25 cellular contexts compared by ENCODE assay signal in the genomic region with DNA sequence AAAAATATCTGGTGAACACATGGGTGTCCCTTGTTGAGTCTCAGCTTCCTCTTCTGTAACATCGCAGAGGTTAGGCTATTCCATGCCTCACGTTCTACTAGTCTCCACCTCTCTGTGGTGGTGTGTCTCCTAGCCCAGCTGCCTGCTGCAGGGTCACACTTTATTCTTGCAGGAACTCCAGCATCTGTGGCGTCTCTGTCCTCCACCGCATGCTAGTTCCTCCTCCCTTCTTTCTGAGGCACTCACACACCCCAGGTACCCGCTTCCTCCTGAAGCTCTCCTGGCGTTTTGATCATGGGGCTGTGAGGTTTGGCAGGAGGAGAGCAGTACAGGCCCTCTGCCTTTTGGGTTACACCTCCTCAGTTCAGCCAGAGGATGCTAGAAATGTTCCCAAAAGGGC.
"Had no signal": no experiment of that assay in that cellular context is flagged by ENCODE, and none has a peak within 500 bp of the region (broad histone marks: within the 10 kb centered on the region; RNA-seq: fewer than 3 reads in every experiment).

No MANE protein-coding gene starts in this region.

- H3K9me3 Mint-ChIP-seq: activated T-cell treated with anti-CD3 and anti-CD28 coated beads, Interleukin-2, amount 50 U/mL, for 4 hours; nephron had no signal

- H3K9me3 ChIP-seq: neutrophil, ovary, psoas muscle, right atrium auricular region, thoracic aorta, upper lobe of right lung had no signal

- H3K4me3 ChIP-seq: breast epithelium, coronary artery, esophagus squamous epithelium, gastroesophageal sphincter, ovary, psoas muscle, right atrium auricular region, spleen, thoracic aorta, upper lobe of right lung had no signal

- H3K27ac Mint-ChIP-seq: activated naive CD8-positive, alpha-beta T cell treated with anti-CD3 and anti-CD28 coated beads, Interleukin-2, amount 10 ng/mL, durations not matched to agents 7 days and 5 days; activated T-helper 2 cell treated with anti-CD3 and anti-CD28 coated beads, Interferon-gamma antibody, Interleukin-2, Interleukin-4, amounts not matched to agents 10 μg/mL and 5 μg/mL and 100 μg/mL, durations not matched to agents 14 hours and 24 hours and 36 hours; endodermal cell; nephron had no signal

- H3K4me3 Mint-ChIP-seq: activated naive CD8-positive, alpha-beta T cell treated with anti-CD3 and anti-CD28 coated beads, Interleukin-2, amount 10 ng/mL, durations not matched to agents 7 days and 5 days; activated T-cell treated with anti-CD3 and anti-CD28 coated beads, Interleukin-2, amount 50 U/mL, for 4 hours; endodermal cell; nephron had no signal

- H3K4me1 ChIP-seq: breast epithelium had no signal

- H3K36me3 ChIP-seq: breast epithelium, esophagus squamous epithelium, gastroesophageal sphincter, neutrophil, ovary, right atrium auricular region, spleen, thoracic aorta, upper lobe of right lung, WERI-Rb-1 had no signal

- DNase-seq: activated CD4-positive, CD25-positive, alpha-beta regulatory T cell treated with anti-CD3 and anti-CD28 coated beads, Interleukin-2, amount 50 U/mL, for 72 hours; activated CD8-positive, alpha-beta memory T cell treated with anti-CD3 and anti-CD28 coated beads, Interleukin-2, amount 50 U/mL, for 48 hours; activated naive CD4-positive, alpha-beta T cell; activated naive CD8-positive, alpha-beta T cell treated with anti-CD3 and anti-CD28 coated beads, Interleukin-2, amount 10 ng/mL, durations not matched to agents 7 days and 5 days; activated T-cell treated with anti-CD3 and anti-CD28 coated beads, Interleukin-2, amount 50 U/mL, for 4 hours; amniotic stem cell; endodermal cell; esophagus squamous epithelium; head of caudate nucleus; hypothalamus; left cardiac atrium; ovary; psoas muscle; spleen; stimulated activated CD4-positive, alpha-beta T cell treated with anti-CD3 and anti-CD28 coated beads, Interleukin-4, amount 100 ng/mL, for 1 hour; upper lobe of right lung; WERI-Rb-1 had no signal

- ATAC-seq: activated T-cell treated with anti-CD3 and anti-CD28 coated beads, Interleukin-2, amount 50 U/mL, for 4 hours; gastroesophageal sphincter; left cardiac atrium; psoas muscle; upper lobe of right lung had no signal

- H3K27me3 ChIP-seq: breast epithelium, esophagus squamous epithelium, gastroesophageal sphincter, neutrophil, ovary, right atrium auricular region, spleen, upper lobe of right lung had no signal

- H3K4me1 Mint-ChIP-seq: endodermal cell had no signal

- H3K27ac ChIP-seq: breast epithelium, coronary artery, esophagus squamous epithelium, gastroesophageal sphincter, neutrophil, ovary, psoas muscle, right atrium auricular region, spleen, thoracic aorta, upper lobe of right lung, WERI-Rb-1 had no signal
